Comparison of ENCODE assay signal across 10 cellular contexts in the genomic region with DNA sequence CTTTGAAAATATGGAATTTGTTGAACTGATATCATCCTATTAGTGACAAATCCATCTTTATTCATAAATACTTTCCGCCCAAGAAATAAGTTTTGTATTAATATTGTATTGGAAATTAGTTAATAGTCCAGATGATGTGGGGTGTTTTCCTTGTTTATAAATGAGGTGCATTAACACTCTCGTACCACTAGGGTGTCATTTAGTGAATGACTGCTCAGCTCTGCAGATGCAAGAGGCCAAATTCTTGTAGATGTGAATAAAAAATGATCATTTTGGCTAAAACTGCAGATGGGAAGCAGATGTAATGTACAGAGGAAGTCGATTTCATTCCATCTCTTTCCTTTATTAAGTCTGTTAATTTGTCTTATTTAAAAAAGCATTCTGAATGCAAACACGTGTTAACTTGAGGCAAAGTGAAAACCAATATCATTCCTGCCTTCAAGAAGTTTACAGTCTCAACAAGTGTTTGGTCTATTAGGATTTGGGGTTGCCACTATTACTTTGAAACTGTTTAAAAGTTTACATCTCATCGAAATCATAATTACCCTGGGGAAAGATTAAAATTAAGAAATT.
DNase-seq lines count a peak whose midpoint lies in the region; ATAC-seq and TF ChIP-seq lines count a peak whose summit lies in the region.
"Had no signal": no experiment of that assay in that cellular context is flagged by ENCODE, and none has a peak within 500 bp of the region (broad histone marks: within the 10 kb centered on the region; RNA-seq: fewer than 3 reads in every experiment).

No MANE protein-coding gene starts in this region.

- no peaks in the 10 kb centered on the region for H3K79me2 ChIP-seq in smooth muscle cell (ENCODE audit: low read depth)

- DNase-seq in NCI-H2227 (lab: John Stamatoyannopoulos, UW; ENCODE audit: unreplicated experiment) (peak; percentile 3), NCI-H2227 treated with DMSO at 0.1 percent for 48 hours (lab: John Stamatoyannopoulos, UW) (no peak), LHCN-M2 (ENCODE audit: low read depth) (peak; percentile 26), endodermal cell (no peak), smooth muscle cell (lab: John Stamatoyannopoulos, UW; ENCODE audit: unreplicated experiment) (no peak), COLO668 (lab: John Stamatoyannopoulos, UW; ENCODE audit: unreplicated experiment) (no peak), COLO829 (ENCODE audit: low spot score) (no peak)
- no peak for DNase-seq in activated T-cell treated with anti-CD3 and anti-CD28 coated beads, Interleukin-2, amount 50 U/mL, for 72 hours
- DNase-seq: NCI-H1105 had no signal

- H3K27me3 Mint-ChIP-seq in endodermal cell (ENCODE audit: insufficient read depth), result peaks cover 26% of the 10 kb centered on the region
- H3K27me3 Mint-ChIP-seq in activated T-cell treated with anti-CD3 and anti-CD28 coated beads, Interleukin-2, amount 50 U/mL, for 72 hours (ENCODE audit: low read depth), result peaks cover 73% of the 10 kb centered on the region

- TF ChIP-seq CTCF in endodermal cell (conservative IDR thresholded peaks at IDR 0.05) (peak; percentile 81), smooth muscle cell (IDR thresholded peaks at IDR 0.05; ENCODE audit: borderline replicate concordance, insufficient read depth, poor library complexity, severe bottlenecking) (peak; percentile 56)

- peaks cover 11% of the 10 kb centered on the region for H3K27me3 ChIP-seq in endodermal cell (ENCODE audit: control insufficient read depth, insufficient read depth, low read length, poor library complexity, severe bottlenecking)
- peaks cover 17% of the 10 kb centered on the region for H3K27me3 ChIP-seq in smooth muscle cell (ENCODE audit: low read depth)

- 74 to 77% methylated on average over 4 to 5 of the region's 5 CpGs for WGBS in endodermal cell (ENCODE audit: insufficient coverage in 1 of 2, insufficient read length in 1 of 2), 2 experiments
- 68% methylated on average over 5 of the region's 5 CpGs for WGBS in smooth muscle cell (ENCODE audit: low lambda C conversion rate)

- H3K4me1 Mint-ChIP-seq in endodermal cell, result peaks cover 17% of the 10 kb centered on the region
- H3K4me1 Mint-ChIP-seq in activated T-cell treated with anti-CD3 and anti-CD28 coated beads, Interleukin-2, amount 50 U/mL, for 72 hours (ENCODE audit: low read depth), result peaks cover 21% of the 10 kb centered on the region

- no peak for ATAC-seq in activated T-cell treated with anti-CD3 and anti-CD28 coated beads, Interleukin-2, amount 50 U/mL, for 72 hours (replicated peaks in 1 of 2)

- no peaks in the 10 kb centered on the region for H3K9me3 Mint-ChIP-seq in endodermal cell
- peaks cover 0 to 1% of the 10 kb centered on the region in 2 donors for H3K9me3 Mint-ChIP-seq in activated T-cell treated with anti-CD3 and anti-CD28 coated beads, Interleukin-2, amount 50 U/mL, for 72 hours

- H3K36me3 ChIP-seq in endodermal cell (ENCODE audit: control insufficient read depth, insufficient read depth, low read length) (no peaks in the 10 kb centered on the region), smooth muscle cell (ENCODE audit: low read depth) (no peaks in the 10 kb centered on the region)
- H3K36me3 ChIP-seq: BLaER1 treated with 17β-estradiol and CSF1 and Interleukin-3, amounts not matched to agents 10 nM and 100 nM had no signal

- H3K4me3 ChIP-seq in endodermal cell (ENCODE audit: low read length), result no peak overlapping the region
- no peak overlapping the region for H3K4me3 ChIP-seq in smooth muscle cell
- H3K4me3 ChIP-seq: BLaER1 treated with 17β-estradiol and CSF1 and Interleukin-3, amounts not matched to agents 10 nM and 100 nM had no signal

- H3K9me3 ChIP-seq in endodermal cell (ENCODE audit: control insufficient read depth, low read length) (no peaks in the 10 kb centered on the region), smooth muscle cell (replicated peaks; ENCODE audit: low read depth) (no peaks in the 10 kb centered on the region)
- H3K9me3 ChIP-seq: BLaER1 treated with 17β-estradiol and CSF1 and Interleukin-3, amounts not matched to agents 10 nM and 100 nM had no signal

- H3K9ac ChIP-seq in endodermal cell (ENCODE audit: extremely low read depth, low read length, poor library complexity, severe bottlenecking), result no peak overlapping the region
- no peak overlapping the region for H3K9ac ChIP-seq in smooth muscle cell (ENCODE audit: low read depth)
- H3K9ac ChIP-seq: BLaER1 treated with 17β-estradiol and CSF1 and Interleukin-3, amounts not matched to agents 10 nM and 100 nM had no signal

- no peak overlapping the region for H2AFZ ChIP-seq in smooth muscle cell (ENCODE audit: low read depth)

- no peak overlapping the region for H3K4me2 ChIP-seq in smooth muscle cell
- H3K4me2 ChIP-seq: BLaER1 treated with 17β-estradiol and CSF1 and Interleukin-3, amounts not matched to agents 10 nM and 100 nM had no signal

- H3K36me3 Mint-ChIP-seq in endodermal cell (ENCODE audit: low read depth), result no peaks in the 10 kb centered on the region
- peaks cover 2 to 3% of the 10 kb centered on the region in 2 donors for H3K36me3 Mint-ChIP-seq in activated T-cell treated with anti-CD3 and anti-CD28 coated beads, Interleukin-2, amount 50 U/mL, for 72 hours (ENCODE audit: insufficient read depth in 2 of 2)

- no peaks in the 10 kb centered on the region for H3K4me1 ChIP-seq in endodermal cell (ENCODE audit: control insufficient read depth, insufficient read depth, low read length)
- peaks cover 5% of the 10 kb centered on the region for H3K4me1 ChIP-seq in smooth muscle cell (ENCODE audit: low read depth)

- no peaks in the 10 kb centered on the region for H3F3A ChIP-seq in smooth muscle cell (ENCODE audit: low read depth)

- H3K27ac ChIP-seq in endodermal cell (ENCODE audit: low read depth, low read length) (no peak overlapping the region), smooth muscle cell (ENCODE audit: low read depth) (no peak overlapping the region)
- H3K27ac ChIP-seq: BLaER1 treated with 17β-estradiol and CSF1 and Interleukin-3, amounts not matched to agents 10 nM and 100 nM had no signal

- no peak overlapping the region for H3K4me3 Mint-ChIP-seq in endodermal cell
- no peak overlapping the region for H3K4me3 Mint-ChIP-seq in activated T-cell treated with anti-CD3 and anti-CD28 coated beads, Interleukin-2, amount 50 U/mL, for 72 hours

- H3K27ac Mint-ChIP-seq in endodermal cell, result no peak overlapping the region
- H3K27ac Mint-ChIP-seq in activated T-cell treated with anti-CD3 and anti-CD28 coated beads, Interleukin-2, amount 50 U/mL, for 72 hours, result no peak overlapping the region

- H4K20me1 ChIP-seq in smooth muscle cell (ENCODE audit: low read depth), result no peaks in the 10 kb centered on the region

Comparison
In these comparisons a context has a peak if more than half of its experiments do, and no peak if none do; other contexts are left out.
1. DNase-seq: peak in NCI-H2227 (single experiment) and LHCN-M2 (single experiment); none in NCI-H2227 treated with DMSO at 0.1 percent for 48 hours (single experiment), endodermal cell (single experiment), smooth muscle cell (single experiment), COLO668 (single experiment), COLO829 (single experiment) and activated T-cell treated with anti-CD3 and anti-CD28 coated beads, Interleukin-2, amount 50 U/mL, for 72 hours (0 of 2).